ENCODE assay signal across 31 cellular contexts in the genomic region with DNA sequence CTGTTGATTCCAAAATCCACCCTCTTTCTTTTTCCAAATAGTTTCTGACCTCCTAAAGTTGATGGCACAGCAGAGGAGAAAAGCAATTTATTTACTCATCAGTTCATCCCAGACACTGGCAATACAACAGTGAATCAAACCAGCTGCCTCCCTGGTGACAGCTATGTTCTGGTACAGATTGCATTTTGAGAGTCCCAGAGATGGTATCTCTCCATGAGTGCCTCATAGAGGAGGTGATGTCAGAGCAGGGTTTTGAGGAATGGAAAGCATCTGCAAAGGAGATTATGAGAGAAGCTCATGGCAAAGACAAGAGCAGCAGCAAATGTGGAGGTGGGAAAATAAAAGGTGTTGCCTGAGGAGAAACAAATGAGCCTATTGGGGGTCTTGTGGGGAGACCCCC.
DNase-seq lines count a peak whose midpoint lies in the region; ATAC-seq and TF ChIP-seq lines count a peak whose summit lies in the region.
"Had no signal": no experiment of that assay in that cellular context is flagged by ENCODE, and none has a peak within 500 bp of the region (broad histone marks: within the 10 kb centered on the region; RNA-seq: fewer than 3 reads in every experiment).

No MANE protein-coding gene starts in this region.

- H3K36me3 ChIP-seq in Panc1 (ENCODE audit: control insufficient read depth, insufficient read depth, low read length), result no peaks in the 10 kb centered on the region
- no peaks in the 10 kb centered on the region for H3K36me3 ChIP-seq in prostate gland
- H3K36me3 ChIP-seq: adrenal gland, BLaER1, breast epithelium had no signal

- CTCF ChIA-PET in Panc1 (lab: Charles Lee), result no interaction called here

- POLR2A ChIA-PET in Panc1 (lab: Charles Lee), result no interaction called here

- H3K4me1 ChIP-seq in Panc1 (ENCODE audit: control insufficient read depth, insufficient read depth, low read length) (peaks cover 20% of the 10 kb centered on the region), prostate gland (replicated peaks) (peaks cover 11% of the 10 kb centered on the region)
- H3K4me1 ChIP-seq: adrenal gland had no signal

- no peaks in the 10 kb centered on the region for H3K9me3 ChIP-seq in Panc1 (ENCODE audit: control insufficient read depth, insufficient read depth, low read depth, low read length)
- H3K9me3 ChIP-seq in prostate gland, result no peaks in the 10 kb centered on the region
- H3K9me3 ChIP-seq: adrenal gland, BLaER1 had no signal

- DNase-seq in ELR (ENCODE audit: low read depth) (peak; percentile 19), Panc1 (ENCODE audit: low read depth, low spot score) (no peak), dedifferentiated amniotic fluid mesenchymal stem cell (ENCODE audit: extremely low spot score) (peak; percentile 38), myocyte (ENCODE audit: low read depth) (peak; percentile 70), nucleus accumbens (lab: John Stamatoyannopoulos, UW) (no peak), prostate gland (ENCODE audit: low spot score) (no peak)
- DNase-seq: activated CD4-positive, alpha-beta T cell treated with anti-CD3 and anti-CD28 coated beads, Interleukin-2, amount 50 U/mL, for 4 hours; activated CD8-positive, alpha-beta memory T cell treated with anti-CD3 and anti-CD28 coated beads, Interleukin-2, amount 10 ng/mL, durations not matched to agents 7 days and 5 days; activated T-cell treated with anti-CD3 and anti-CD28 coated beads, Interleukin-2, amount 50 U/mL, for 48 hours; adrenal gland; effector CD4-positive, alpha-beta T cell; glutamatergic neuron; H7; Karpas-422; midbrain; MV-4-11; naive thymus-derived CD8-positive, alpha-beta T cell; NCI-H1436 treated with DMSO at 0.1 percent for 48 hours; NCI-H2107; occipital lobe; psoas muscle; stimulated activated CD4-positive, alpha-beta T cell treated with anti-CD3 and anti-CD28 coated beads, Interleukin-12 subunit alpha, Interleukin-12 subunit beta, amount 100 ng/mL, for 4 hours; stimulated activated CD4-positive, alpha-beta T cell treated with anti-CD3 and anti-CD28 coated beads, Interleukin-2, amount 100 ng/mL, for 48 hours; stimulated activated naive CD8-positive, alpha-beta T cell treated with anti-CD3 and anti-CD28 coated beads, Interleukin-15, amount 100 ng/mL, for 72 hours had no signal

- in situ Hi-C loops in Panc1 (cut with HindIII; ENCODE audit: low pct_unique_long_range_greater_than_20kb, low sequenced_read_pairs), result no loop called here

- H3K4me3 ChIP-seq in Panc1 (ENCODE audit: low read depth in 2 of 2, low read length in 2 of 2), result no peak overlapping the region
- H3K4me3 ChIP-seq in prostate gland, result no peak overlapping the region
- H3K4me3 ChIP-seq: adrenal gland, BLaER1, breast epithelium, psoas muscle had no signal

- ATAC-seq in Panc1, result no peak
- no peak for ATAC-seq in HG02610 (IDR thresholded peaks at IDR 0.05; ENCODE audit: unreplicated experiment)
- no peak for ATAC-seq in GM19452 (IDR thresholded peaks at IDR 0.05; ENCODE audit: unreplicated experiment)
- ATAC-seq: activated CD8-positive, alpha-beta memory T cell treated with anti-CD3 and anti-CD28 coated beads, Interleukin-2, amount 10 ng/mL, durations not matched to agents 7 days and 5 days; HepG2; naive thymus-derived CD8-positive, alpha-beta T cell; psoas muscle; sciatic nerve; stimulated activated naive CD8-positive, alpha-beta T cell treated with anti-CD3 and anti-CD28 coated beads, Interleukin-15, amount 100 ng/mL, for 72 hours had no signal

- intact Hi-C loops in Panc1 (cut with micrococcal nuclease; ENCODE audit: unreplicated experiment), result no loop called here
- intact Hi-C loops in prostate gland (cut with DNase I), result no loop called here

- H3K27me3 ChIP-seq in Panc1 (ENCODE audit: control insufficient read depth, insufficient read depth, low read length), result no peaks in the 10 kb centered on the region
- no peaks in the 10 kb centered on the region for H3K27me3 ChIP-seq in prostate gland (replicated peaks; ENCODE audit: insufficient read depth)
- H3K27me3 ChIP-seq: adrenal gland, BLaER1, breast epithelium had no signal

- no peak for TF ChIP-seq CTCF in Panc1 (IDR thresholded peaks at IDR 0.05)
- no peak for TF ChIP-seq CTCF in prostate gland (IDR thresholded peaks at IDR 0.05)

- TF ChIP-seq POLR2A in prostate gland (IDR thresholded peaks at IDR 0.05), result no peak

- no TSS peak for BruUV-seq in Panc1 (replicated peaks; lab: Mats Ljungman, UMichigan)

- peak overlapping the region; percentile 23; the same call in 1 of the 2 replicates for H3K27ac ChIP-seq in Panc1 (ENCODE audit: low read length)
- H3K27ac ChIP-seq in prostate gland, result no peak overlapping the region
- H3K27ac ChIP-seq: adrenal gland, BLaER1, breast epithelium, psoas muscle, RWPE1 had no signal

Comparison
In these comparisons a context has a peak if more than half of its experiments do, and no peak if none do; other contexts are left out.
1. DNase-seq: peak in ELR (single experiment), dedifferentiated amniotic fluid mesenchymal stem cell (single experiment) and myocyte (single experiment); none in Panc1 (single experiment), nucleus accumbens (0 of 56) and prostate gland (single experiment).